Comparison of ENCODE assay signal across 15 cellular contexts in the genomic region with DNA sequence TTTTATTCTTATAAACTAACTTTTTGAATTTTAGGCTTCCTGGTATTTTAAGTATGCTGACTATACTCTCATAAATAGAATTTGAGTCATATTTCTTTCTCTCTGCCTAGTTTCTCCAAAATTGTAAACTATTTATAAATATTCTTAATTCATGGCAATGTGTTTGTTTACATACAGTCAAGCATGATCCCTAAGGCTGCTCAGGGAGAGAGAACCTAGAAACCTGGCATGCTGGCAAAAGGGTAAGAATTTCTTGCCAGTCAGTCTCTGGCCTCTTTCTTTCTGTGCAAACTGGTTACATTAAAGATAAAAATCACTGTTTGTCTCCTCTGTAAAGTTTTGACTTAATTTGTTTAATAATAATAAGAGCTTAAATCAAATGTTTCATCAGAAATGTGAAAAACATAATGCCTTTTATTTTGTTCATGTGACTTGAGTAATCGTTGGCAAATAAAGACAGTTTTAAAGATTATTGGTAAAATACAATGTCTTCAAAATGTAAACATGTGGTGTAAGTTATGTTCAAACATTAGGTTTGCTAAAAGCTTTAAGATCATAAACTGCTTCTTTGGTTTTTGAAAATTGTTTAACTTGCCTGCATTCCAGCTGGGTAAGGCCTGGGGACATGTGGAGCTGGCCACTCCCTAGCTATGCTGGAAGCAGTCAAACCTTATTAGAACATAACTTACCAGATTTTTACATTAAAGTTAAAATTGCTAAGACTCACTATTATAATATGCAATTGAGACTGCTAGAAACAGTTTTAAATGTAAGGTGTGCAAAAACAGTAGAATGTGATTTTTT.
A peak's percentile ranks its signal among the peaks of the same experiment; 100 is the strongest.
DNase-seq lines count a peak whose midpoint lies in the region; ATAC-seq and TF ChIP-seq lines count a peak whose summit lies in the region.
"Had no signal": no experiment of that assay in that cellular context is flagged by ENCODE, and none has a peak within 500 bp of the region (broad histone marks: within the 10 kb centered on the region; RNA-seq: fewer than 3 reads in every experiment).

No MANE protein-coding gene starts in this region.

- H3K4me3 Mint-ChIP-seq in osteocyte (ENCODE audit: unreplicated experiment) (no peak overlapping the region), Calu3 (ENCODE audit: low read depth, unreplicated experiment) (no peak overlapping the region)
- H3K4me3 Mint-ChIP-seq: B cell; CD8-positive, alpha-beta T cell; GM23338; HFFc6 had no signal

- H3K27me3 ChIP-seq in PC-3 (ENCODE audit: low read length) = no peaks in the 10 kb centered on the region
- H3K27me3 ChIP-seq: BLaER1 treated with 17β-estradiol and CSF1 and Interleukin-3, amounts not matched to agents 10 nM and 100 nM had no signal

- H3K9me2 ChIP-seq in PC-3 (replicated peaks; ENCODE audit: low read length) = no peaks in the 10 kb centered on the region

- H3K27ac Mint-ChIP-seq in osteocyte (ENCODE audit: unreplicated experiment) (peak overlapping the region; percentile 69), Calu3 (ENCODE audit: unreplicated experiment) (no peak overlapping the region)
- H3K27ac Mint-ChIP-seq: B cell; CD8-positive, alpha-beta T cell; GM23338; HFFc6 had no signal

- TF ChIP-seq CTCF in 22Rv1 (IDR thresholded peaks at IDR 0.05) (no peak), LNCaP clone FGC (IDR thresholded peaks at IDR 0.05; ENCODE audit: control insufficient read depth, extremely low read depth, insufficient read depth) (no peak), PC-3 (conservative IDR thresholded peaks at IDR 0.05; ENCODE audit: low read depth, low read length) (no peak), osteocyte (IDR thresholded peaks at IDR 0.05) (no peak), Calu3 (IDR thresholded peaks at IDR 0.05; ENCODE audit: unreplicated experiment) (no peak)

- H3K27me3 Mint-ChIP-seq in osteocyte (ENCODE audit: unreplicated experiment) (no peaks in the 10 kb centered on the region), Calu3 (ENCODE audit: unreplicated experiment) (no peaks in the 10 kb centered on the region)
- H3K27me3 Mint-ChIP-seq: B cell had no signal

- H3K4me3 ChIP-seq in LNCaP clone FGC (ENCODE audit: low read depth, low read length) (no peak overlapping the region), PC-3 (ENCODE audit: low read length) (no peak overlapping the region)
- H3K4me3 ChIP-seq: BLaER1 treated with 17β-estradiol and CSF1 and Interleukin-3, amounts not matched to agents 10 nM and 100 nM; GM23338 had no signal

- DNase-seq in LNCaP clone FGC (ENCODE audit: low read depth) = peak; percentile 81
- DNase-seq in PC-3 = peak; percentile 26
- no peak for DNase-seq in osteocyte (ENCODE audit: extremely low spot score, unreplicated experiment)
- DNase-seq in sciatic nerve (ENCODE audit: low spot score) = no peak
- DNase-seq in SW480 (ENCODE audit: low spot score) = no peak
- no peak for DNase-seq in Calu3
- DNase-seq: CD8-positive, alpha-beta T cell; H7; HFFc6 had no signal

- H3K4me1 Mint-ChIP-seq in osteocyte (ENCODE audit: unreplicated experiment) (peaks cover 36% of the 10 kb centered on the region), Calu3 (ENCODE audit: low read depth, unreplicated experiment) (no peaks in the 10 kb centered on the region)
- H3K4me1 Mint-ChIP-seq: B cell had no signal

- no peaks in the 10 kb centered on the region for H3K36me3 ChIP-seq in PC-3 (ENCODE audit: low read depth, low read length)
- H3K36me3 ChIP-seq: BLaER1 treated with 17β-estradiol and CSF1 and Interleukin-3, amounts not matched to agents 10 nM and 100 nM had no signal

- BruUV-seq in PC-3 (replicated peaks; lab: Mats Ljungman, UMichigan) (no TSS peak), Calu3 (replicated peaks; lab: Mats Ljungman, UMichigan) (no TSS peak)

- ATAC-seq in PC-3 (peak; percentile 90), sciatic nerve (no peak)
- ATAC-seq: CD8-positive, alpha-beta T cell; GM23338; HCT116 had no signal

- no peak overlapping the region for H3K4me2 ChIP-seq in PC-3 (ENCODE audit: low read length)
- H3K4me2 ChIP-seq: BLaER1 treated with 17β-estradiol and CSF1 and Interleukin-3, amounts not matched to agents 10 nM and 100 nM; GM23338 had no signal

- H3K9ac ChIP-seq in PC-3 (ENCODE audit: low read length) = no peak overlapping the region
- H3K9ac ChIP-seq: BLaER1 treated with 17β-estradiol and CSF1 and Interleukin-3, amounts not matched to agents 10 nM and 100 nM had no signal

- no peaks in the 10 kb centered on the region for H3F3A ChIP-seq in PC-3 (ENCODE audit: low read length, unreplicated experiment)

- H3K4me1 ChIP-seq in PC-3 (ENCODE audit: insufficient read depth, low read length) = no peaks in the 10 kb centered on the region
- H3K4me1 ChIP-seq: BLaER1 treated with 17β-estradiol and CSF1 and Interleukin-3, amounts not matched to agents 10 nM and 100 nM had no signal

- H4K20me1 ChIP-seq in PC-3 (ENCODE audit: low read length) = no peaks in the 10 kb centered on the region
- H4K20me1 ChIP-seq: BLaER1 treated with 17β-estradiol and CSF1 and Interleukin-3, amounts not matched to agents 10 nM and 100 nM had no signal

- H2AFZ ChIP-seq in PC-3 (ENCODE audit: low read length) = no peak overlapping the region
- H2AFZ ChIP-seq: GM23338 had no signal

- POLR2A ChIA-PET in PC-3 (lab: Charles Lee; ENCODE audit: unreplicated experiment) = interaction anchor here (0.6 kb wide), 1 partner anchor 62 kb away, joined by 3 read pairs; no protein-coding TSS in a partner anchor

- no peaks in the 10 kb centered on the region for H3K79me2 ChIP-seq in PC-3 (ENCODE audit: low read length)

- H3K36me3 Mint-ChIP-seq in osteocyte (ENCODE audit: unreplicated experiment) (no peaks in the 10 kb centered on the region), Calu3 (ENCODE audit: insufficient read depth, unreplicated experiment) (no peaks in the 10 kb centered on the region)
- H3K36me3 Mint-ChIP-seq: CD8-positive, alpha-beta T cell had no signal

- CTCF ChIA-PET in PC-3 (lab: Charles Lee) (interaction anchor here (0.5 kb wide), 1 partner anchor 14 kb away, joined by 3 read pairs; no protein-coding TSS in a partner anchor), Calu3 (lab: Charles Lee) (no interaction called here)

- H3K9me3 Mint-ChIP-seq in osteocyte (ENCODE audit: unreplicated experiment) = peaks cover 3% of the 10 kb centered on the region
- peaks cover 6% of the 10 kb centered on the region for H3K9me3 Mint-ChIP-seq in Calu3 (ENCODE audit: low read depth, unreplicated experiment)
- H3K9me3 Mint-ChIP-seq: CD8-positive, alpha-beta T cell had no signal

- intact Hi-C loops in PC-3 (cut with micrococcal nuclease) = no loop called here
- intact Hi-C loops in sciatic nerve (cut with DNase I) = no loop called here
- intact Hi-C loops in Calu3 (cut with micrococcal nuclease; ENCODE audit: unreplicated experiment) = no loop called here

- H3K27ac ChIP-seq in 22Rv1 (peak overlapping the region; percentile 68), PC-3 (ENCODE audit: low read length) (no peak overlapping the region)
- H3K27ac ChIP-seq: BLaER1 treated with 17β-estradiol and CSF1 and Interleukin-3, amounts not matched to agents 10 nM and 100 nM; HL-60 had no signal

- H3K9me3 ChIP-seq in PC-3 (ENCODE audit: low read length) = 0 out of 2 replicates have a peak, but pooled peaks cover 3% of the 10 kb centered on the region
- H3K9me3 ChIP-seq: BLaER1 treated with 17β-estradiol and CSF1 and Interleukin-3, amounts not matched to agents 10 nM and 100 nM had no signal

Comparison
In these comparisons a context has a peak if more than half of its experiments do, and no peak if none do; other contexts are left out.
1. DNase-seq: peak in LNCaP clone FGC (single experiment) and PC-3 (single experiment); none in osteocyte (single experiment), sciatic nerve (single experiment), SW480 (single experiment) and Calu3 (single experiment).